In genomic region chr1:2868571-2868970, GRCh38 we compare ENCODE assay signal across 28 cellular contexts.
"Had no signal": no experiment of that assay in that cellular context is flagged by ENCODE, and none has a peak within 500 bp of the region (broad histone marks: within the 10 kb centered on the region; RNA-seq: fewer than 3 reads in every experiment).

No MANE protein-coding gene starts in this region.

- H3K27me3 ChIP-seq: testis, thyroid gland, uterus, vagina had no signal

- H3K4me3 Mint-ChIP-seq: stimulated activated effector memory CD8-positive, alpha-beta T cell treated with anti-CD3 and anti-CD28 coated beads, Interleukin-12 subunit alpha, Interleukin-12 subunit beta, amount 100 ng/mL, for 72 hours; stimulated activated memory B cell treated with anti-CD40 and anti-IgM and Interleukin-4, amounts not matched to agents 10 μg/mL and 1 μg/mL and 100 μg/mL, for 72 hours; stimulated activated naive B cell treated with anti-CD40 and anti-IgM and Interleukin-4, amounts not matched to agents 10 μg/mL and 1 μg/mL and 100 μg/mL, for 72 hours; stimulated activated naive CD8-positive, alpha-beta T cell treated with anti-CD3 and anti-CD28 coated beads, Interleukin-15, amount 100 ng/mL, for 72 hours; stimulated activated naive CD8-positive, alpha-beta T cell treated with anti-CD3 and anti-CD28 coated beads, Interleukin-15, Interleukin-2, amounts not matched to agents 100 ng/mL and 50 ng/mL, for 24 hours; type B pancreatic cell had no signal

- H3K4me1 Mint-ChIP-seq: stimulated activated effector memory CD8-positive, alpha-beta T cell treated with anti-CD3 and anti-CD28 coated beads, Interleukin-12 subunit alpha, Interleukin-12 subunit beta, amount 100 ng/mL, for 72 hours; stimulated activated memory B cell treated with anti-CD40 and anti-IgM and Interleukin-4, amounts not matched to agents 10 μg/mL and 1 μg/mL and 100 μg/mL, for 72 hours; stimulated activated naive B cell treated with anti-CD40 and anti-IgM and Interleukin-4, amounts not matched to agents 10 μg/mL and 1 μg/mL and 100 μg/mL, for 72 hours had no signal

- H3K9me3 ChIP-seq: testis, thyroid gland had no signal

- H3K9me3 Mint-ChIP-seq: stimulated activated naive CD8-positive, alpha-beta T cell treated with anti-CD3 and anti-CD28 coated beads, Interleukin-15, Interleukin-2, amounts not matched to agents 100 ng/mL and 50 ng/mL, for 24 hours; type B pancreatic cell had no signal

- DNase-seq: stimulated activated CD4-positive, alpha-beta T cell treated with anti-CD3 and anti-CD28 coated beads, Interleukin-2, amount 100 ng/mL, for 48 hours; stimulated activated CD4-positive, alpha-beta T cell treated with anti-CD3 and anti-CD28 coated beads, Interleukin-4, amount 100 ng/mL, for 1 hour; stimulated activated CD4-positive, alpha-beta T cell treated with anti-CD3 and anti-CD28 coated beads, Interleukin-4, amount 100 ng/mL, for 24 hours; stimulated activated CD4-positive, alpha-beta T cell treated with anti-CD3 and anti-CD28 coated beads, Interleukin-4, amount 100 ng/mL, for 4 hours; stimulated activated CD8-positive, alpha-beta memory T cell treated with anti-CD3 and anti-CD28 coated beads, Interleukin-4, amount 100 ng/mL, for 48 hours; stimulated activated naive B cell treated with anti-CD40 and anti-IgM and Interleukin-4, amounts not matched to agents 10 μg/mL and 1 μg/mL and 100 μg/mL, for 72 hours; stimulated activated naive CD4-positive, alpha-beta T cell; stimulated activated naive CD4-positive, alpha-beta T cell treated with Interleukin-2 at 50 U/mL for 16 hours; stimulated activated naive CD8-positive, alpha-beta T cell treated with anti-CD3 and anti-CD28 coated beads, Interleukin-15, amount 100 ng/mL, for 72 hours; stimulated activated naive CD8-positive, alpha-beta T cell treated with anti-CD3 and anti-CD28 coated beads, Interleukin-15, Interleukin-2, amounts not matched to agents 100 U/mL and 50 U/mL, for 24 hours; stomach; substantia nigra; testis; thyroid gland; tibial artery; transverse colon; trophoblast cell; upper lobe of right lung; uterus had no signal

- H3K4me1 ChIP-seq: suprapubic skin, testis, thyroid gland, tibial artery, tibial nerve, transverse colon, upper lobe of right lung, uterus, vagina had no signal

- H3K27me3 Mint-ChIP-seq: stimulated activated naive CD8-positive, alpha-beta T cell treated with anti-CD3 and anti-CD28 coated beads, Interleukin-15, amount 100 ng/mL, for 72 hours; stimulated activated naive CD8-positive, alpha-beta T cell treated with anti-CD3 and anti-CD28 coated beads, Interleukin-15, Interleukin-2, amounts not matched to agents 100 ng/mL and 50 ng/mL, for 24 hours; type B pancreatic cell had no signal

- H3K27ac ChIP-seq: stomach, suprapubic skin, testis, thoracic aorta, thyroid gland, tibial artery, tibial nerve, transverse colon, upper lobe of left lung, upper lobe of right lung, uterus, vagina had no signal

- ATAC-seq: stimulated activated effector memory CD8-positive, alpha-beta T cell treated with anti-CD3 and anti-CD28 coated beads, Interleukin-12 subunit alpha, Interleukin-12 subunit beta, amount 100 ng/mL, for 72 hours; stimulated activated memory B cell treated with anti-CD40 and anti-IgM and Interleukin-4, amounts not matched to agents 10 μg/mL and 1 μg/mL and 100 μg/mL, for 72 hours; stimulated activated naive B cell treated with anti-CD40 and anti-IgM and Interleukin-4, amounts not matched to agents 10 μg/mL and 1 μg/mL and 100 μg/mL, for 72 hours; stimulated activated naive CD8-positive, alpha-beta T cell treated with anti-CD3 and anti-CD28 coated beads, Interleukin-15, amount 100 ng/mL, for 72 hours; stimulated activated naive CD8-positive, alpha-beta T cell treated with anti-CD3 and anti-CD28 coated beads, Interleukin-15, Interleukin-2, amounts not matched to agents 100 U/mL and 50 U/mL, for 24 hours; upper lobe of right lung had no signal

- H3K36me3 Mint-ChIP-seq: stimulated activated effector memory CD8-positive, alpha-beta T cell treated with anti-CD3 and anti-CD28 coated beads, Interleukin-12 subunit alpha, Interleukin-12 subunit beta, amount 100 ng/mL, for 72 hours; stimulated activated naive B cell treated with anti-CD40 and anti-IgM and Interleukin-4, amounts not matched to agents 10 μg/mL and 1 μg/mL and 100 μg/mL, for 72 hours; type B pancreatic cell had no signal

- H3K4me3 ChIP-seq: stomach, suprapubic skin, testis, thoracic aorta, thyroid gland, tibial artery, tibial nerve, transverse colon, upper lobe of left lung, upper lobe of right lung, uterus, vagina had no signal

- H3K36me3 ChIP-seq: stomach, suprapubic skin, thoracic aorta, thyroid gland, tibial artery, tibial nerve, transverse colon, upper lobe of left lung, upper lobe of right lung, uterus, vagina had no signal

- H3K27ac Mint-ChIP-seq: stimulated activated effector memory CD8-positive, alpha-beta T cell treated with anti-CD3 and anti-CD28 coated beads, Interleukin-12 subunit alpha, Interleukin-12 subunit beta, amount 100 ng/mL, for 72 hours; stimulated activated memory B cell treated with anti-CD40 and anti-IgM and Interleukin-4, amounts not matched to agents 10 μg/mL and 1 μg/mL and 100 μg/mL, for 72 hours; stimulated activated naive B cell treated with anti-CD40 and anti-IgM and Interleukin-4, amounts not matched to agents 10 μg/mL and 1 μg/mL and 100 μg/mL, for 72 hours; stimulated activated naive CD8-positive, alpha-beta T cell treated with anti-CD3 and anti-CD28 coated beads, Interleukin-15, Interleukin-2, amounts not matched to agents 100 ng/mL and 50 ng/mL, for 24 hours; type B pancreatic cell had no signal
